33 cellular contexts compared by ENCODE assay signal in genomic region chr2:167817908-167818307, GRCh38.
A peak's percentile ranks its signal among the peaks of the same experiment; 100 is the strongest.
DNase-seq lines count a peak whose midpoint lies in the region; ATAC-seq, FAIRE-seq and TF ChIP-seq lines count a peak whose summit lies in the region.
"Had no signal": no experiment of that assay in that cellular context is flagged by ENCODE, and none has a peak within 500 bp of the region (broad histone marks: within the 10 kb centered on the region; RNA-seq: fewer than 3 reads in every experiment).

No MANE protein-coding gene starts in this region.

- H3K27ac ChIP-seq in HepG2 (ENCODE audit: extremely low read length, insufficient read depth, low read length), result peak overlapping the region; percentile 90
- H3K27ac ChIP-seq in liver (ENCODE audit: low read depth in 1 of 2, low read length in 2 of 2), result no peak overlapping the region
- H3K27ac ChIP-seq in right lobe of liver, result no peak overlapping the region
- H3K27ac ChIP-seq in OCI-LY7 (ENCODE audit: low read depth, low read length, poor library complexity, severe bottlenecking), result no peak overlapping the region
- H3K27ac ChIP-seq: 22Rv1; A549; BLaER1; BLaER1 treated with 17β-estradiol and CSF1 and Interleukin-3, amounts not matched to agents 10 nM and 100 nM; C4-2B had no signal

- BruUV-seq in HepG2 (replicated peaks; lab: Mats Ljungman, UMichigan) (no TSS peak), OCI-LY7 (replicated peaks; lab: Mats Ljungman, UMichigan) (no TSS peak)

- H2AFZ ChIP-seq in HepG2 (ENCODE audit: low read length) (no peak overlapping the region), OCI-LY7 (ENCODE audit: low read length) (no peak overlapping the region)

- no peaks in the 10 kb centered on the region for H3K9me3 ChIP-seq in HepG2 (ENCODE audit: low read length)
- no peaks in the 10 kb centered on the region for H3K9me3 ChIP-seq in liver (ENCODE audit: control insufficient read depth in 4 of 4, low read length in 3 of 4)
- H3K9me3 ChIP-seq in right lobe of liver, result no peaks in the 10 kb centered on the region
- H3K9me3 ChIP-seq in OCI-LY7 (ENCODE audit: low read length), result no peaks in the 10 kb centered on the region
- H3K9me3 ChIP-seq: A549; BE2C; BLaER1; BLaER1 treated with 17β-estradiol and CSF1 and Interleukin-3, amounts not matched to agents 10 nM and 100 nM; Caco-2 had no signal

- TF ChIP-seq CTCF in HepG2 (CRISPR knock-in tag; IDR thresholded peaks at IDR 0.05) (no peak), liver (IDR thresholded peaks at IDR 0.05; ENCODE audit: low read depth, low read length, missing input control) (no peak), right lobe of liver (IDR thresholded peaks at IDR 0.05) (no peak), OCI-LY7 (conservative IDR thresholded peaks at IDR 0.05; ENCODE audit: low read length) (no peak)

- H4K20me1 ChIP-seq in HepG2 (ENCODE audit: insufficient read depth, low read length) (no peaks in the 10 kb centered on the region), OCI-LY7 (ENCODE audit: insufficient read depth, low read length) (no peaks in the 10 kb centered on the region)
- H4K20me1 ChIP-seq: BLaER1; BLaER1 treated with 17β-estradiol and CSF1 and Interleukin-3, amounts not matched to agents 10 nM and 100 nM had no signal

- WGBS in HepG2 (ENCODE audit: low lambda C conversion rate), result 42% methylated on average over 4 of the region's 4 CpGs
- WGBS in liver, result 30% methylated on average over 4 of the region's 4 CpGs
- WGBS in right lobe of liver (ENCODE audit: insufficient coverage, low coverage, low lambda C conversion rate, missing lambda C conversion rate), result 12% methylated on average over 4 of the region's 4 CpGs

- peak; percentile 6 for ATAC-seq in left lobe of liver
- ATAC-seq in HepG2, result no peak
- peak in 3 of 4 donors; percentile 14 to 17 (median 16) for ATAC-seq in right lobe of liver
- ATAC-seq in HG02981 (IDR thresholded peaks at IDR 0.05; ENCODE audit: unreplicated experiment), result no peak
- ATAC-seq: A549; CD8-positive, alpha-beta T cell had no signal

- TF ChIP-seq EP300 in HepG2 (IDR thresholded peaks at IDR 0.05; ENCODE audit: low read depth in 2 of 2, low read length in 2 of 2) (no peak), HepG2 (CRISPR knock-in tag; IDR thresholded peaks at IDR 0.05; ENCODE audit: borderline replicate concordance) (no peak)

- intact Hi-C loops in HepG2 (cut with micrococcal nuclease; ENCODE audit: unreplicated experiment), result no loop called here
- intact Hi-C loops in right lobe of liver (cut with DNase I), result no loop called here
- intact Hi-C loops in OCI-LY7 (cut with micrococcal nuclease; ENCODE audit: unreplicated experiment), result no loop called here

- FAIRE-seq in HepG2 (lab: Jason Lieb, UNC), result no peak
- FAIRE-seq: A204.1, A549 had no signal

- TF ChIP-seq POLR2A in HepG2 (IDR thresholded peaks at IDR 0.05; ENCODE audit: insufficient read depth in 1 of 2, low read depth in 2 of 2, low read length in 2 of 2), result no peak
- no peak for TF ChIP-seq POLR2A in right lobe of liver (IDR thresholded peaks at IDR 0.05)

- H3K27me3 ChIP-seq in HepG2 (ENCODE audit: control insufficient read depth in 1 of 2, insufficient read depth in 2 of 2, low read length in 2 of 2), result no peaks in the 10 kb centered on the region
- H3K27me3 ChIP-seq in liver (ENCODE audit: control insufficient read depth in 4 of 4, insufficient read depth in 4 of 4, low read length in 3 of 4), result no peaks in the 10 kb centered on the region
- H3K27me3 ChIP-seq in right lobe of liver, result no peaks in the 10 kb centered on the region
- H3K27me3 ChIP-seq: BE2C; BLaER1; BLaER1 treated with 17β-estradiol and CSF1 and Interleukin-3, amounts not matched to agents 10 nM and 100 nM had no signal

- POLR2A ChIA-PET in HepG2 (lab: Yijun Ruan, JAX) (interaction anchor here (2.7 kb wide), 1 partner anchor 9 kb away, joined by 11 read pairs; no protein-coding TSS in a partner anchor), OCI-LY7 (lab: Charles Lee) (no interaction called here)

- H3K9me2 ChIP-seq in OCI-LY7 (ENCODE audit: insufficient read depth, low read length), result no peaks in the 10 kb centered on the region

- H3K4me3 ChIP-seq in HepG2 (replicated peaks in 1 of 3; ENCODE audit: insufficient read depth in 1 of 3, low read depth in 2 of 3, low read length in 3 of 3) (no peak overlapping the region), liver (ENCODE audit: low read depth in 1 of 3, low read length in 3 of 3) (no peak overlapping the region), right lobe of liver (no peak overlapping the region), OCI-LY7 (ENCODE audit: low read depth, low read length, poor library complexity, severe bottlenecking) (no peak overlapping the region)
- H3K4me3 ChIP-seq: A549; BLaER1; BLaER1 treated with 17β-estradiol and CSF1 and Interleukin-3, amounts not matched to agents 10 nM and 100 nM had no signal

- H3K79me2 ChIP-seq in HepG2 (ENCODE audit: insufficient read depth, low read length) (no peaks in the 10 kb centered on the region), OCI-LY7 (ENCODE audit: insufficient read depth, low read depth, low read length) (no peaks in the 10 kb centered on the region)

- CTCF ChIA-PET in HepG2 (lab: Yijun Ruan, JAX; ENCODE audit: low intra/inter-chr PET ratio, low total read pairs), result no interaction called here
- CTCF ChIA-PET in OCI-LY7 (lab: Charles Lee; ENCODE audit: unreplicated experiment), result no interaction called here

- H3K9ac ChIP-seq in HepG2 (ENCODE audit: insufficient read depth, low read depth, low read length) (no peak overlapping the region), liver (ENCODE audit: low read depth in 1 of 2, low read length in 2 of 2) (no peak overlapping the region)
- H3K9ac ChIP-seq: BLaER1; BLaER1 treated with 17β-estradiol and CSF1 and Interleukin-3, amounts not matched to agents 10 nM and 100 nM had no signal

- H3K36me3 ChIP-seq in HepG2 (replicated peaks in 1 of 2; ENCODE audit: control insufficient read depth in 1 of 2, insufficient read depth in 2 of 2, low read length in 2 of 2), result no peaks in the 10 kb centered on the region
- H3K36me3 ChIP-seq in liver (ENCODE audit: control insufficient read depth in 4 of 4, insufficient read depth in 3 of 4, low read depth in 1 of 4, low read length in 3 of 4), result no peaks in the 10 kb centered on the region
- no peaks in the 10 kb centered on the region for H3K36me3 ChIP-seq in right lobe of liver
- H3K36me3 ChIP-seq in OCI-LY7 (ENCODE audit: insufficient read depth, low read length), result no peaks in the 10 kb centered on the region
- H3K36me3 ChIP-seq: BE2C; BLaER1; BLaER1 treated with 17β-estradiol and CSF1 and Interleukin-3, amounts not matched to agents 10 nM and 100 nM had no signal

- H3K4me2 ChIP-seq in HepG2 (ENCODE audit: low read depth, low read length) (no peak overlapping the region), OCI-LY7 (ENCODE audit: low read length) (no peak overlapping the region)
- H3K4me2 ChIP-seq: A549; BLaER1; BLaER1 treated with 17β-estradiol and CSF1 and Interleukin-3, amounts not matched to agents 10 nM and 100 nM had no signal

- in situ Hi-C loops in HepG2 (cut with HindIII; ENCODE audit: extremely low pct_ligation_motif_present, low pct_unique_long_range_greater_than_20kb), result no loop called here

- DNase-seq in left lobe of liver (ENCODE audit: low spot score), result no peak
- no peak for DNase-seq in HepG2 (ENCODE audit: low spot score)
- DNase-seq in right lobe of liver, result no peak
- no peak for DNase-seq in activated CD4-positive, CD25-positive, alpha-beta regulatory T cell (lab: John Stamatoyannopoulos, UW)
- DNase-seq in OCI-LY7 (ENCODE audit: low spot score), result no peak
- no peak for DNase-seq in NCI-H524 (lab: John Stamatoyannopoulos, UW)
- DNase-seq: 8988T; ACHN; AML-193; BE2C; C1 segment of cervical spinal cord; Caco-2; Calu3; CD4-positive, alpha-beta memory T cell; CD4-positive, alpha-beta T cell; CD4-positive, CD25-positive, alpha-beta regulatory T cell; CD8-positive, alpha-beta memory T cell; CD8-positive, alpha-beta T cell; COR-L47; DMS 273 treated with DMSO at 0.1 percent for 48 hours; DMS153; DMS79; DMS79 treated with DMSO at 0.1 percent for 48 hours; DND-41; EL had no signal

- H3K4me1 ChIP-seq in HepG2 (ENCODE audit: insufficient read depth, low read length) (peaks cover 56% of the 10 kb centered on the region), liver (ENCODE audit: control insufficient read depth in 4 of 4, insufficient read depth in 4 of 4, low read length in 3 of 4) (peaks cover 0 to 42% (median 21%) of the 10 kb centered on the region in 4 donors), right lobe of liver (peaks cover 0 to 35% (median 4%) of the 10 kb centered on the region in 4 donors), OCI-LY7 (ENCODE audit: insufficient read depth, low read length, poor library complexity, severe bottlenecking) (no peaks in the 10 kb centered on the region)
- H3K4me1 ChIP-seq: A549; BE2C; BLaER1; BLaER1 treated with 17β-estradiol and CSF1 and Interleukin-3, amounts not matched to agents 10 nM and 100 nM; Caco-2 had no signal

- TF ChIP-seq RAD21 in HepG2 (CRISPR knock-in tag; IDR thresholded peaks at IDR 0.05) (no peak), liver (IDR thresholded peaks at IDR 0.05) (no peak)

TF ChIP-seq in HepG2, 621 proteins besides CTCF, POLR2A, EP300 and RAD21 (continues in another document):
- no peak for TF ChIP-seq ZNF691 (CRISPR knock-in tag; IDR thresholded peaks at IDR 0.05; ENCODE audit: borderline replicate concordance, low read depth)
- no peak for TF ChIP-seq MEF2D (CRISPR knock-in tag; IDR thresholded peaks at IDR 0.05)
- no peak for TF ChIP-seq ZNF274 (CRISPR knock-in tag; IDR thresholded peaks at IDR 0.05)

TF ChIP-seq in liver, 16 proteins besides CTCF, POLR2A, EP300 and RAD21:
- TF ChIP-seq RXRA (IDR thresholded peaks at IDR 0.05) (peak; percentile 24 to 50), HNF4A (conservative IDR thresholded peaks at IDR 0.05) (peak; percentile 41 to 71), NR2F2 (IDR thresholded peaks at IDR 0.05) (no peak), FOXA1 (IDR thresholded peaks at IDR 0.05) (no peak), HNF4G (IDR thresholded peaks at IDR 0.05) (peak; percentile 20)
TF ChIP-seq in liver: peak in this region for 3.

Comparison
In these comparisons a context has a peak if more than half of its experiments do, and no peak if none do; other contexts are left out.
1. ATAC-seq: peak in left lobe of liver (single experiment) and right lobe of liver (3 of 4); none in HepG2 (single experiment) and HG02981 (single experiment).